14 cellular contexts compared by ENCODE assay signal in the genomic region with DNA sequence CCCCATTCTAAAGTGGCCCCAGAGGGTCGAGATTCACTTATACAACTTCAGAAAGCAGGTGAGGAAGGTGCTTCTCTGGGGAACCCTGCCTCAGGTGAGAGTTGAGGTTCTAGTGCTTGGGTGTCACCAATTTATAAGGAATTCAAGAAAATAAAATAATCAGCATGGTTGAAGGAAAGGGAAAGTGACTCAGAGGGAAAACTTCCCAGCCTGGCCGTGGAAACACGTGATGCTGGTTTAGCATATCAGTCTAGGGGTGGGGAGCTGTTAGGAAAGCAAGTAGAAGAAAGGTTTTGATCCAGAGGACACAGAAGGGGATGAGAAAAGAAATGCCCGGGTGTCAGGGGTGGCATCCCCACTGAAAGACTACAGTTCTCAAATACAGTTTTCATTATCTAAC. TPM values are rescaled to one million over a fixed set of nuclear protein-coding genes. Genes with fewer than 3 reads are reported as not detected.
DNase-seq lines count a peak whose midpoint lies in the region; ATAC-seq, FAIRE-seq and TF ChIP-seq lines count a peak whose summit lies in the region.
"Had no signal": no experiment of that assay in that cellular context is flagged by ENCODE, and none has a peak within 500 bp of the region (broad histone marks: within the 10 kb centered on the region; RNA-seq: fewer than 3 reads in every experiment).

No MANE protein-coding gene starts in this region.

- H3K9ac ChIP-seq in mesenchymal stem cell (ENCODE audit: low read length): peak overlapping the region; percentile 30
- H3K9ac ChIP-seq: parathyroid adenoma had no signal

- H3K18ac ChIP-seq in mesenchymal stem cell (ENCODE audit: low read depth in 1 of 2, low read length in 2 of 2): peak overlapping the region in 1 of 2 experiments; percentile 48

- H3K4me3 ChIP-seq in A549 (no peak overlapping the region), bronchial epithelial cell (ENCODE audit: low read depth, low read length) (no peak overlapping the region), mesenchymal stem cell (ENCODE audit: insufficient read depth in 1 of 2, low read depth in 1 of 2, low read length in 2 of 2) (peak overlapping the region in 1 of 2 experiments; percentile 41), mucosa of descending colon (no peak overlapping the region), transverse colon (no peak overlapping the region)

- H3K4me1 ChIP-seq in A549 (peaks cover 9% of the 10 kb centered on the region; the same call in 1 of the 3 replicates), mesenchymal stem cell (ENCODE audit: control insufficient read depth, insufficient read depth, low read depth, low read length) (peaks cover 2% of the 10 kb centered on the region), mucosa of descending colon (ENCODE audit: low read depth) (peaks cover 10% of the 10 kb centered on the region), transverse colon (peaks cover 0 to 21% (median 7%) of the 10 kb centered on the region in 4 donors)
- H3K4me1 ChIP-seq: parathyroid adenoma had no signal

- no peaks in the 10 kb centered on the region for H3K36me3 ChIP-seq in bronchial epithelial cell (ENCODE audit: control insufficient read depth, insufficient read depth, low read length)
- no peaks in the 10 kb centered on the region for H3K36me3 ChIP-seq in mesenchymal stem cell (ENCODE audit: control insufficient read depth in 1 of 2, insufficient read depth in 2 of 2, low read depth in 1 of 2, low read length in 2 of 2)
- no peaks in the 10 kb centered on the region for H3K36me3 ChIP-seq in mucosa of descending colon (ENCODE audit: low read depth)
- no peaks in the 10 kb centered on the region for H3K36me3 ChIP-seq in transverse colon

- TF ChIP-seq POLR2A in A549 (IDR thresholded peaks at IDR 0.05; ENCODE audit: low read length): no peak
- no peak for TF ChIP-seq POLR2A in transverse colon (IDR thresholded peaks at IDR 0.05)

- DNase-seq in A549 (ENCODE audit: low read depth in 1 of 2, low spot score in 1 of 2): peak in 1 of 2 experiments; percentile 10
- DNase-seq in HT1080 (ENCODE audit: low read depth): peak; percentile 69
- DNase-seq in bronchial epithelial cell (ENCODE audit: low read depth): peak; percentile 59
- peak; percentile 68 for DNase-seq in mesenchymal stem cell
- DNase-seq in mucosa of descending colon: no peak
- no peak for DNase-seq in hippocampal formation (lab: John Stamatoyannopoulos, UW)
- no peak for DNase-seq in transverse colon
- DNase-seq: GF-D8, NCI-H1417 had no signal

- no peak for FAIRE-seq in A549 (lab: Jason Lieb, UNC)
- FAIRE-seq in bronchial epithelial cell (lab: Jason Lieb, UNC): no peak

- no peak for TF ChIP-seq RAD21 in A549 (conservative IDR thresholded peaks at IDR 0.05 in 1 of 2, IDR thresholded peaks at IDR 0.05 in 1 of 2)

- CTCF ChIA-PET in A549 (lab: Yijun Ruan, JAX): interaction anchor here (1.1 to 3.4 kb wide), 3 partner anchors 50 to 183 kb away, joined by 3 to 15 read pairs (median 3); no protein-coding TSS in a partner anchor

- no peak overlapping the region for H2AFZ ChIP-seq in mesenchymal stem cell (ENCODE audit: low read depth, low read length)
- H2AFZ ChIP-seq: parathyroid adenoma had no signal

- ATAC-seq in A549: no peak
- no peak for ATAC-seq in mucosa of descending colon
- ATAC-seq in HG02840 (IDR thresholded peaks at IDR 0.05; ENCODE audit: low FRiP score, unreplicated experiment): no peak

- intact Hi-C loops in mucosa of descending colon (cut with DNase I, micrococcal nuclease): loop anchor here in 1 of 2 donors (10.0 kb wide), 1 partner anchor 183 kb away; no protein-coding TSS in a partner anchor
- intact Hi-C loops in transverse colon (cut with DNase I; ENCODE audit: low total_unique reads): no loop called here

- H3K27me3 ChIP-seq in bronchial epithelial cell (ENCODE audit: control insufficient read depth, insufficient read depth, low read length): no peaks in the 10 kb centered on the region
- peaks cover 0 to 1% of the 10 kb centered on the region in 2 experiments for H3K27me3 ChIP-seq in mesenchymal stem cell (ENCODE audit: control insufficient read depth in 1 of 2, insufficient read depth in 1 of 2, low read length in 2 of 2)
- H3K27me3 ChIP-seq in transverse colon: no peaks in the 10 kb centered on the region

- H3K79me1 ChIP-seq in mesenchymal stem cell (replicated peaks; ENCODE audit: low read length, poor library complexity, severe bottlenecking): no peaks in the 10 kb centered on the region

- no peak overlapping the region for H2BK15ac ChIP-seq in mesenchymal stem cell (ENCODE audit: low read depth, poor library complexity, severe bottlenecking)

- no peak overlapping the region for H3K4ac ChIP-seq in mesenchymal stem cell (ENCODE audit: low read depth in 1 of 2, low read length in 2 of 2)

- peak overlapping the region in 1 of 2 experiments; percentile 54; a peak in 1 of 6 replicates for H3K27ac ChIP-seq in A549
- H3K27ac ChIP-seq in mesenchymal stem cell (ENCODE audit: low read length, poor library complexity, severe bottlenecking): no peak overlapping the region
- H3K27ac ChIP-seq in transverse colon: no peak overlapping the region
- H3K27ac ChIP-seq: epithelial cell of prostate, parathyroid adenoma had no signal

- H3K14ac ChIP-seq in mesenchymal stem cell (ENCODE audit: low read length in 2 of 2): no peak overlapping the region

- no peak overlapping the region for H2BK12ac ChIP-seq in mesenchymal stem cell (ENCODE audit: low read length in 2 of 2)

- WGBS in A549 (ENCODE audit: missing lambda C conversion rate): 31% methylated on average over 4 of the region's 4 CpGs
- WGBS in mesenchymal stem cell: 37% methylated on average over 4 of the region's 4 CpGs
- WGBS in transverse colon (ENCODE audit: low coverage in 1 of 2), 2 donors: 52 to 61% methylated on average over 3 to 4 of the region's 4 CpGs

- POLR2A ChIA-PET in A549 (lab: Yijun Ruan, JAX): no interaction called here

- H3K4me2 ChIP-seq in A549 (peak overlapping the region; percentile 40; the same call in 2 of the 3 replicates), mesenchymal stem cell (ENCODE audit: low read length, poor library complexity, severe bottlenecking) (no peak overlapping the region)

- no peak overlapping the region for H4K8ac ChIP-seq in mesenchymal stem cell (ENCODE audit: low read length)

- H2BK120ac ChIP-seq in mesenchymal stem cell (ENCODE audit: low read depth, low read length): no peak overlapping the region

- in situ Hi-C loops in transverse colon (cut with MboI; ENCODE audit: low pct_ligation_motif_present in 1 of 4, low pct_unique_long_range_greater_than_20kb in 1 of 4, low sequenced_read_pairs in 3 of 4): loop anchor here in 1 of 4 donors (10.0 kb wide), 1 partner anchor 183 kb away; no protein-coding TSS in a partner anchor

- no peak overlapping the region for H3K23ac ChIP-seq in mesenchymal stem cell (ENCODE audit: low read length in 2 of 2)

- no peak overlapping the region for H4K91ac ChIP-seq in mesenchymal stem cell (ENCODE audit: low read length)

- H2AK5ac ChIP-seq in mesenchymal stem cell (ENCODE audit: low read length, severe bottlenecking): peak overlapping the region; percentile 42

- no peak overlapping the region for H2BK5ac ChIP-seq in mesenchymal stem cell (ENCODE audit: low read depth, low read length, poor library complexity, severe bottlenecking)

- TF ChIP-seq CTCF in A549 (IDR thresholded peaks at IDR 0.05): no peak
- no peak for TF ChIP-seq CTCF in bronchial epithelial cell (IDR thresholded peaks at IDR 0.05; ENCODE audit: insufficient read depth, low read length, severe bottlenecking)
- TF ChIP-seq CTCF in mucosa of descending colon (IDR thresholded peaks at IDR 0.05): no peak
- TF ChIP-seq CTCF in transverse colon (IDR thresholded peaks at IDR 0.05): no peak

- TF ChIP-seq EP300 in A549 (IDR thresholded peaks at IDR 0.05): no peak
- TF ChIP-seq EP300 in transverse colon (IDR thresholded peaks at IDR 0.05; ENCODE audit: low read depth): no peak

- H3K9me3 ChIP-seq in A549: no peaks in the 10 kb centered on the region
- H3K9me3 ChIP-seq in mesenchymal stem cell (ENCODE audit: control insufficient read depth, low read length): no peaks in the 10 kb centered on the region
- H3K9me3 ChIP-seq in mucosa of descending colon: no peaks in the 10 kb centered on the region
- H3K9me3 ChIP-seq in transverse colon: no peaks in the 10 kb centered on the region

RNA-seq across cellular contexts. Expression of gene TMEM125, which starts 37.7 kb away (rescaled TPM):
- polyA plus RNA-seq in A549 (2011; rRNA removed): not detected in 2 replicates
- polyA plus RNA-seq in A549 (2012; cell fraction: cytosol; rRNA removed): not detected in 2 replicates
- not detected in 2 replicates for polyA plus RNA-seq in A549 (2012; cell fraction: nucleus; rRNA removed)
- not detected in 3 replicates for polyA plus RNA-seq in A549 (2017; fragmentation: RNase III; extraction: RNeasy Plus Mini Kit Qiagen cat#74134 plus additional on column Dnase treatment)
- not detected in 2 replicates for polyA minus RNA-seq in A549 (2011; rRNA and poly(A)+ RNA removed)
- not detected in 2 replicates for total RNA-seq in HT1080 (2014; rRNA removed; shearing (Covaris generic))
- polyA plus RNA-seq in HT1080 (2015; cell fraction: cytosol; rRNA removed): not detected in 2 replicates
- not detected in 2 replicates for polyA plus RNA-seq in HT1080 (2015; cell fraction: nucleus; rRNA removed)
- 9.5 and 23.9 TPM in 2 replicates for total RNA-seq in bronchial epithelial cell
- polyA plus RNA-seq in mesenchymal stem cell (2013, experiment 1 of 2): 0.03 TPM
- 0.04 TPM for polyA plus RNA-seq in mesenchymal stem cell (2013, experiment 2 of 2)
- total RNA-seq in mucosa of descending colon: 10 to 100 TPM; 31.9 to 71.6 (median 40.6) TPM
- 10 to 100 TPM; 19.7 to 66.8 (median 51.2) TPM for total RNA-seq in transverse colon
- total RNA-seq: activated CD8-positive, alpha-beta memory T cell treated with anti-CD3 and anti-CD28 coated beads for 36 hours; T-helper 1 cell treated with Interleukin-12 subunit alpha and Interleukin-12 subunit beta and Interleukin-4 antibody, amounts not matched to agents 30 ng/mL and 1 ng/mL, for 36 hours had no signal

RNA-seq across cellular contexts. Expression of gene C1orf210, which starts 53.3 kb away (rescaled TPM):
- polyA plus RNA-seq in A549 (2011; rRNA removed) (not detected in 2 replicates), A549 (2017; fragmentation: RNase III; extraction: RNeasy Plus Mini Kit Qiagen cat#74134 plus additional on column Dnase treatment) (not detected in 3 replicates)
- polyA plus RNA-seq in A549 (2012; cell fraction: cytosol; rRNA removed): 0.03 TPM in 1 of 2 replicates, not detected in the other
- polyA plus RNA-seq in A549 (2012; cell fraction: nucleus; rRNA removed): 0.07 TPM in 1 of 2 replicates, not detected in the other
- not detected in 2 replicates for polyA minus RNA-seq in A549 (2011; rRNA and poly(A)+ RNA removed)
- total RNA-seq in HT1080 (2014; rRNA removed; shearing (Covaris generic)): not detected in 2 replicates
- polyA plus RNA-seq in HT1080 (2015; cell fraction: cytosol; rRNA removed): not detected in 2 replicates
- polyA plus RNA-seq in HT1080 (2015; cell fraction: nucleus; rRNA removed): 0.33 TPM in 1 of 2 replicates, not detected in the other
- total RNA-seq in bronchial epithelial cell (3.4 and 11.4 TPM in 2 replicates), mucosa of descending colon (100 to 1,000 TPM in 1 of 3 donors, 10 to 100 TPM in 2; 33.1 to 102 (median 63.3) TPM), transverse colon (100 to 1,000 TPM in 1 of 4 donors, 10 to 100 TPM in 3; 43.8 to 100 (median 57.6) TPM)
- not detected for polyA plus RNA-seq in mesenchymal stem cell (2013, experiment 1 of 2)
- not detected for polyA plus RNA-seq in mesenchymal stem cell (2013, experiment 2 of 2)
- total RNA-seq: activated CD8-positive, alpha-beta memory T cell treated with anti-CD3 and anti-CD28 coated beads for 36 hours; T-helper 1 cell treated with Interleukin-12 subunit alpha and Interleukin-12 subunit beta and Interleukin-4 antibody, amounts not matched to agents 30 ng/mL and 1 ng/mL, for 36 hours had no signal

RNA-seq across cellular contexts. Expression of gene CFAP57, which starts 59.9 kb away (rescaled TPM):
- polyA plus RNA-seq in A549 (2011; rRNA removed) (0.80 and 1.3 TPM in 2 replicates), A549 (2017; fragmentation: RNase III; extraction: RNeasy Plus Mini Kit Qiagen cat#74134 plus additional on column Dnase treatment) (0.54 to 0.73 TPM (median 0.62 TPM) in 3 replicates)
- polyA plus RNA-seq in A549 (2012; cell fraction: cytosol; rRNA removed): 0.22 and 0.35 TPM in 2 replicates
- 0.28 and 0.34 TPM in 2 replicates for polyA plus RNA-seq in A549 (2012; cell fraction: nucleus; rRNA removed)
- 1.3 and 2.2 TPM in 2 replicates for polyA minus RNA-seq in A549 (2011; rRNA and poly(A)+ RNA removed)
- total RNA-seq in HT1080 (2014; rRNA removed; shearing (Covaris generic)): 0.33 and 0.50 TPM in 2 replicates
- polyA plus RNA-seq in HT1080 (2015; cell fraction: cytosol; rRNA removed): 0.45 and 0.60 TPM in 2 replicates
- polyA plus RNA-seq in HT1080 (2015; cell fraction: nucleus; rRNA removed): 0.69 and 1.6 TPM in 2 replicates
- total RNA-seq in bronchial epithelial cell (under 0.01 TPM in 1 of 2 replicates, not detected in the other), mucosa of descending colon (under 1 TPM in 1 of 3 donors, not detected in 2; 0.34 TPM), transverse colon (not detected)
- polyA plus RNA-seq in mesenchymal stem cell (2013, experiment 1 of 2): 0.14 TPM
- polyA plus RNA-seq in mesenchymal stem cell (2013, experiment 2 of 2): 0.14 TPM

RNA-seq across cellular contexts. Expression of gene EBNA1BP2, which starts 60.0 kb away (rescaled TPM):
- polyA plus RNA-seq in A549 (2011; rRNA removed) (84.9 and 109 TPM in 2 replicates), A549 (2017; fragmentation: RNase III; extraction: RNeasy Plus Mini Kit Qiagen cat#74134 plus additional on column Dnase treatment) (139 to 178 TPM (median 151 TPM) in 3 replicates)
- polyA plus RNA-seq in A549 (2012; cell fraction: cytosol; rRNA removed): 133 and 149 TPM in 2 replicates
- 93.1 and 111 TPM in 2 replicates for polyA plus RNA-seq in A549 (2012; cell fraction: nucleus; rRNA removed)
- polyA minus RNA-seq in A549 (2011; rRNA and poly(A)+ RNA removed): 35.7 and 39.3 TPM in 2 replicates
- total RNA-seq in HT1080 (2014; rRNA removed; shearing (Covaris generic)): 400 and 422 TPM in 2 replicates
- 324 and 341 TPM in 2 replicates for polyA plus RNA-seq in HT1080 (2015; cell fraction: cytosol; rRNA removed)
- 302 and 325 TPM in 2 replicates for polyA plus RNA-seq in HT1080 (2015; cell fraction: nucleus; rRNA removed)
- total RNA-seq in bronchial epithelial cell (161 and 186 TPM in 2 replicates), mucosa of descending colon (10 to 100 TPM; 32.3 to 38.9 (median 34.9) TPM), transverse colon (10 to 100 TPM; 12.5 to 35.5 (median 30.1) TPM)
- 64.4 TPM for polyA plus RNA-seq in mesenchymal stem cell (2013, experiment 1 of 2)
- 65.5 TPM for polyA plus RNA-seq in mesenchymal stem cell (2013, experiment 2 of 2)

Comparison
In these comparisons a context has a peak if more than half of its experiments do, and no peak if none do; other contexts are left out.
1. DNase-seq: peak in HT1080 (single experiment), bronchial epithelial cell (single experiment) and mesenchymal stem cell (single experiment); none in mucosa of descending colon (0 of 3), hippocampal formation (0 of 2) and transverse colon (single experiment).
2. RNA of gene TMEM125, which starts 37.7 kb away (total RNA-seq): 19.7 to 66.8 TPM in transverse colon, 31.9 to 71.6 TPM in mucosa of descending colon and 9.5 to 23.9 TPM in bronchial epithelial cell; not detected in HT1080; every median in the first group is over 10 times any median in the second.